In genomic region chr15:23049984-23050628, GRCh38 we compare ENCODE assay signal across 25 cellular contexts. TPM values are rescaled to one million over a fixed set of nuclear protein-coding genes. Genes with fewer than 3 reads are reported as not detected.
DNase-seq lines count a peak whose midpoint lies in the region; FAIRE-seq and TF ChIP-seq lines count a peak whose summit lies in the region.
"Had no signal": no experiment of that assay in that cellular context is flagged by ENCODE, and none has a peak within 500 bp of the region (broad histone marks: within the 10 kb centered on the region; RNA-seq: fewer than 3 reads in every experiment).

No MANE protein-coding gene starts in this region.

- H3K27me3 ChIP-seq in neuronal stem cell (ENCODE audit: control insufficient read depth in 3 of 3, insufficient read depth in 3 of 3, low read depth in 1 of 3, low read length in 3 of 3) = no peaks in the 10 kb centered on the region
- H3K27me3 ChIP-seq: BLaER1 treated with 17β-estradiol and CSF1 and Interleukin-3, amounts not matched to agents 10 nM and 100 nM had no signal

- H2BK12ac ChIP-seq in neuronal stem cell (ENCODE audit: low read length) = no peak overlapping the region

- H3K4me3 ChIP-seq in kidney (ENCODE audit: low read length in 2 of 2) = no peak overlapping the region
- H3K4me3 ChIP-seq in neuronal stem cell (ENCODE audit: low read length in 2 of 2) = no peak overlapping the region
- H3K4me3 ChIP-seq: BLaER1 treated with 17β-estradiol and CSF1 and Interleukin-3, amounts not matched to agents 10 nM and 100 nM; GM12878 had no signal

- no peak overlapping the region for H2BK5ac ChIP-seq in neuronal stem cell (ENCODE audit: low read length)

- H3K9ac ChIP-seq in kidney (ENCODE audit: low read length in 2 of 2) = no peak overlapping the region
- no peak overlapping the region for H3K9ac ChIP-seq in neuronal stem cell (ENCODE audit: low read depth, low read length, poor library complexity)
- H3K9ac ChIP-seq: BLaER1 treated with 17β-estradiol and CSF1 and Interleukin-3, amounts not matched to agents 10 nM and 100 nM had no signal

- H3K14ac ChIP-seq in neuronal stem cell (ENCODE audit: low read length) = no peak overlapping the region

- no peak for TF ChIP-seq CTCF in kidney (IDR thresholded peaks at IDR 0.05; ENCODE audit: borderline replicate concordance, extremely low read depth, insufficient read depth)

- H2AK5ac ChIP-seq in neuronal stem cell (ENCODE audit: low read depth, low read length) = no peak overlapping the region

- H3K79me1 ChIP-seq in neuronal stem cell (ENCODE audit: low read depth, low read length) = no peaks in the 10 kb centered on the region

- H3K9me3 ChIP-seq in kidney (ENCODE audit: control insufficient read depth in 1 of 2, low read length in 2 of 2) (no peaks in the 10 kb centered on the region), neuronal stem cell (replicated peaks in 1 of 2; ENCODE audit: control insufficient read depth in 2 of 2, insufficient read depth in 1 of 2, low read depth in 1 of 2, low read length in 2 of 2) (no peaks in the 10 kb centered on the region)

- H3K36me3 ChIP-seq in kidney (ENCODE audit: control insufficient read depth in 1 of 2, insufficient read depth in 2 of 2, low read length in 2 of 2) = no peaks in the 10 kb centered on the region
- no peaks in the 10 kb centered on the region for H3K36me3 ChIP-seq in neuronal stem cell (replicated peaks in 1 of 2; ENCODE audit: control insufficient read depth in 2 of 2, insufficient read depth in 2 of 2, low read length in 2 of 2)
- H3K36me3 ChIP-seq: BLaER1 treated with 17β-estradiol and CSF1 and Interleukin-3, amounts not matched to agents 10 nM and 100 nM had no signal

- intact Hi-C loops in kidney (cut with DNase I) (no loop called here), posterior vena cava (cut with DNase I) (loop anchor here in 1 of 2 donors (10.0 kb wide), 1 partner anchor 65 kb away; no protein-coding TSS in a partner anchor)

- no peak overlapping the region for H2AFZ ChIP-seq in neuronal stem cell (ENCODE audit: low read length)

- peak; percentile 58 for DNase-seq in activated effector memory CD4-positive, alpha-beta T cell treated with anti-CD3 and anti-CD28 coated beads, Interleukin-2, amount 50 U/mL, for 16 hours
- DNase-seq in activated effector memory CD4-positive, alpha-beta T cell treated with Interleukin-2 at 50 U/mL for 16 hours = no peak
- peak; percentile 43 for DNase-seq in kidney
- no peak for DNase-seq in neuronal stem cell (ENCODE audit: low spot score)
- peak; percentile 36 for DNase-seq in posterior vena cava (ENCODE audit: low spot score)
- no peak for DNase-seq in activated CD4-positive, alpha-beta T cell treated with anti-CD3 and anti-CD28 coated beads for 4 hours
- DNase-seq in dedifferentiated amniotic fluid mesenchymal stem cell (ENCODE audit: extremely low spot score) = no peak
- no peak for DNase-seq in COLO829 (ENCODE audit: low spot score)
- DNase-seq: 8988T; AML-193; CD8-positive, alpha-beta T cell; COR-L47; DMS 273 treated with DMSO at 0.1 percent for 48 hours; DMS153; DMS53; DMS79; DND-41; EL; GDM1 had no signal

- no peak overlapping the region for H3K4me2 ChIP-seq in neuronal stem cell (ENCODE audit: insufficient read depth, low read length, poor library complexity, severe bottlenecking)
- H3K4me2 ChIP-seq: BLaER1 treated with 17β-estradiol and CSF1 and Interleukin-3, amounts not matched to agents 10 nM and 100 nM had no signal

- no peak overlapping the region for H4K91ac ChIP-seq in neuronal stem cell (ENCODE audit: low read depth, low read length, poor library complexity)

- H4K8ac ChIP-seq in neuronal stem cell (ENCODE audit: low read depth, low read length) = peak overlapping the region; percentile 17

- WGBS in neuronal stem cell (ENCODE audit: extremely low coverage in 2 of 2, insufficient read length in 2 of 2, insufficient replicate concordance in 1 of 2), 2 donors = no CpG with 5 or more reads among the region's 16 CpGs

- FAIRE-seq in kidney (lab: Jason Lieb, UNC) = no peak
- FAIRE-seq: A204.1, GM12878, GM12892, GM18507 had no signal

- H3K18ac ChIP-seq in neuronal stem cell (ENCODE audit: low read length) = no peak overlapping the region

- no peak overlapping the region for H3K23ac ChIP-seq in neuronal stem cell (ENCODE audit: low read depth, low read length, poor library complexity)

- no peak overlapping the region for H3K27ac ChIP-seq in kidney (ENCODE audit: low read depth in 2 of 2, low read length in 2 of 2)
- H3K27ac ChIP-seq in neuronal stem cell (replicated peaks; ENCODE audit: low read length) = no peak overlapping the region
- H3K27ac ChIP-seq: BLaER1 treated with 17β-estradiol and CSF1 and Interleukin-3, amounts not matched to agents 10 nM and 100 nM; C4-2B had no signal

- H2BK15ac ChIP-seq in neuronal stem cell (ENCODE audit: low read length) = no peak overlapping the region

- no peaks in the 10 kb centered on the region for H3K4me1 ChIP-seq in kidney (ENCODE audit: control insufficient read depth in 1 of 2, insufficient read depth in 1 of 2, low read depth in 1 of 2, low read length in 2 of 2)
- H3K4me1 ChIP-seq in neuronal stem cell (ENCODE audit: control insufficient read depth in 2 of 2, insufficient read depth in 1 of 2, low read depth in 1 of 2, low read length in 2 of 2) = no peaks in the 10 kb centered on the region
- H3K4me1 ChIP-seq: BLaER1 treated with 17β-estradiol and CSF1 and Interleukin-3, amounts not matched to agents 10 nM and 100 nM had no signal

- H2BK120ac ChIP-seq in neuronal stem cell (ENCODE audit: low read depth, low read length) = no peak overlapping the region

- no peak overlapping the region for H3K4ac ChIP-seq in neuronal stem cell (ENCODE audit: low read length)

RNA-seq across cellular contexts. Expression of gene TUBGCP5, which starts 10.7 kb away (rescaled TPM):
- total RNA-seq in kidney (19.1 TPM), posterior vena cava (10 to 100 TPM; 13.6 to 16.6 TPM)
- polyA plus RNA-seq in kidney (ENCODE audit: insufficient read depth, low read depth, low replicate concordance) = 4.7 TPM
- polyA plus RNA-seq in neuronal stem cell (2013, experiment 1 of 2) = 12.2 TPM
- 14.5 TPM for polyA plus RNA-seq in neuronal stem cell (2013, experiment 2 of 2)

Comparison
In these comparisons a context has a peak if more than half of its experiments do, and no peak if none do; other contexts are left out.
1. DNase-seq: peak in activated effector memory CD4-positive, alpha-beta T cell treated with anti-CD3 and anti-CD28 coated beads, Interleukin-2, amount 50 U/mL, for 16 hours (single experiment), kidney (single experiment) and posterior vena cava (single experiment); none in activated effector memory CD4-positive, alpha-beta T cell treated with Interleukin-2 at 50 U/mL for 16 hours (single experiment), neuronal stem cell (single experiment), activated CD4-positive, alpha-beta T cell treated with anti-CD3 and anti-CD28 coated beads for 4 hours (0 of 2), dedifferentiated amniotic fluid mesenchymal stem cell (single experiment) and COLO829 (single experiment).